ENCODE assay signal across 14 cellular contexts in the genomic region with DNA sequence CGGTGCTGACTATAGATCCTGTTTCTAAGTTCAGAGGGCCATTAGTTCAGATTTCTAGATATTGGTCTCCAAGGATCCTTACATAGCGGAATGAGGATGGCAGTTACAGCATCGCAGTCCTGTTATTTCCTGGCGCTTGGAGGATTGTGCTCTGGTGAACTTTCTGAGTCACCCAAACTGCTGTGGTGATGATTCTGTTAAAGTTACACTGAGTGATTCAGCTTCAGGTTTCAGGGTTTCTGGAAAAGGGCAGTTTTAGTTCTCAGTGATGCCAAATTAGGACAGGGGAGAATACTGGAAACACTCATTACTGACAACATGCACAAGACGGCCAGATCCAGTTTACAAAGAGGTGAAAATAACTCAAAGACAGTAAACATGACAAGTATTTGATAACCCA. TPM values are rescaled to one million over a fixed set of nuclear protein-coding genes. Genes with fewer than 3 reads are reported as not detected.
DNase-seq lines count a peak whose midpoint lies in the region; ATAC-seq lines count a peak whose summit lies in the region.
"Had no signal": no experiment of that assay in that cellular context is flagged by ENCODE, and none has a peak within 500 bp of the region (broad histone marks: within the 10 kb centered on the region; RNA-seq: fewer than 3 reads in every experiment).

No MANE protein-coding gene starts in this region.

- intact Hi-C loops in activated naive CD4-positive, alpha-beta T cell treated with anti-CD3 and anti-CD28 coated beads for 36 hours (cut with micrococcal nuclease) = no loop called here

- no peaks in the 10 kb centered on the region for H3K9me3 Mint-ChIP-seq in activated naive CD4-positive, alpha-beta T cell treated with anti-CD3 and anti-CD28 coated beads for 36 hours
- H3K9me3 Mint-ChIP-seq in stimulated activated naive B cell treated with anti-CD40 and anti-IgM and Interleukin-4, amounts not matched to agents 10 μg/mL and 1 μg/mL and 100 μg/mL, for 72 hours = no peaks in the 10 kb centered on the region
- H3K9me3 Mint-ChIP-seq: activated naive CD4-positive, alpha-beta T cell treated with anti-CD3 and anti-CD28 coated beads, Interleukin-2, amount 50 U/mL, for 24 hours; CD4-positive, CD25-positive, alpha-beta regulatory T cell; IgD-negative memory B cell; naive B cell had no signal

- peak; percentile 36 to 56 for ATAC-seq in stimulated activated naive B cell treated with anti-CD40 and anti-IgM and Interleukin-4, amounts not matched to agents 10 μg/mL and 1 μg/mL and 100 μg/mL, for 72 hours (replicated peaks)
- ATAC-seq in HG03159 (IDR thresholded peaks at IDR 0.05; ENCODE audit: unreplicated experiment) (no peak), GM19467 (IDR thresholded peaks at IDR 0.05; ENCODE audit: unreplicated experiment) (no peak), GM19023 (IDR thresholded peaks at IDR 0.05; ENCODE audit: unreplicated experiment) (no peak)

- no peaks in the 10 kb centered on the region for H3K27me3 ChIP-seq in MG63

- DNase-seq in activated naive CD4-positive, alpha-beta T cell treated with anti-CD3 and anti-CD28 coated beads for 36 hours = peak; percentile 29
- DNase-seq in activated naive CD4-positive, alpha-beta T cell (lab: John Stamatoyannopoulos, UW) = no peak
- DNase-seq in MG63 (peak; percentile 46), dedifferentiated amniotic fluid mesenchymal stem cell (ENCODE audit: extremely low spot score) (peak; percentile 73)
- no peak for DNase-seq in stimulated activated naive B cell treated with anti-CD40 and anti-IgM and Interleukin-4, amounts not matched to agents 10 μg/mL and 1 μg/mL and 100 μg/mL, for 72 hours
- DNase-seq: CD4-positive, CD25-positive, alpha-beta regulatory T cell; naive B cell; NCI-H774 had no signal

- no peaks in the 10 kb centered on the region for H3K9me3 ChIP-seq in MG63

- H3K4me3 Mint-ChIP-seq in activated naive CD4-positive, alpha-beta T cell treated with anti-CD3 and anti-CD28 coated beads for 36 hours = no peak overlapping the region
- H3K4me3 Mint-ChIP-seq in stimulated activated naive B cell treated with anti-CD40 and anti-IgM and Interleukin-4, amounts not matched to agents 10 μg/mL and 1 μg/mL and 100 μg/mL, for 72 hours = no peak overlapping the region
- H3K4me3 Mint-ChIP-seq: activated naive CD4-positive, alpha-beta T cell treated with anti-CD3 and anti-CD28 coated beads, Interleukin-2, amount 50 U/mL, for 24 hours; IgD-negative memory B cell; naive B cell had no signal

- no peak overlapping the region for H3K4me3 ChIP-seq in MG63

- H3K27ac Mint-ChIP-seq in activated naive CD4-positive, alpha-beta T cell treated with anti-CD3 and anti-CD28 coated beads for 36 hours = no peak overlapping the region
- H3K27ac Mint-ChIP-seq in stimulated activated naive B cell treated with anti-CD40 and anti-IgM and Interleukin-4, amounts not matched to agents 10 μg/mL and 1 μg/mL and 100 μg/mL, for 72 hours = no peak overlapping the region
- H3K27ac Mint-ChIP-seq: activated naive CD4-positive, alpha-beta T cell treated with anti-CD3 and anti-CD28 coated beads, Interleukin-2, amount 50 U/mL, for 24 hours; CD4-positive, CD25-positive, alpha-beta regulatory T cell; IgD-negative memory B cell; naive B cell had no signal

- no peaks in the 10 kb centered on the region for H3K36me3 ChIP-seq in MG63

- peaks cover 4% of the 10 kb centered on the region for H3K27me3 Mint-ChIP-seq in activated naive CD4-positive, alpha-beta T cell treated with anti-CD3 and anti-CD28 coated beads for 36 hours (ENCODE audit: low read depth)
- peaks cover 40 to 52% of the 10 kb centered on the region in 2 donors for H3K27me3 Mint-ChIP-seq in stimulated activated naive B cell treated with anti-CD40 and anti-IgM and Interleukin-4, amounts not matched to agents 10 μg/mL and 1 μg/mL and 100 μg/mL, for 72 hours

- peaks cover 10% of the 10 kb centered on the region for H3K4me1 Mint-ChIP-seq in activated naive CD4-positive, alpha-beta T cell treated with anti-CD3 and anti-CD28 coated beads for 36 hours (ENCODE audit: low read depth)
- peaks cover 10 to 12% of the 10 kb centered on the region in 2 donors for H3K4me1 Mint-ChIP-seq in stimulated activated naive B cell treated with anti-CD40 and anti-IgM and Interleukin-4, amounts not matched to agents 10 μg/mL and 1 μg/mL and 100 μg/mL, for 72 hours
- H3K4me1 Mint-ChIP-seq: activated naive CD4-positive, alpha-beta T cell treated with anti-CD3 and anti-CD28 coated beads, Interleukin-2, amount 50 U/mL, for 24 hours had no signal

- CTCF ChIA-PET in activated naive CD4-positive, alpha-beta T cell treated with anti-CD3 and anti-CD28 coated beads for 36 hours (lab: Charles Lee) = interaction anchor here (11.1 kb wide), 1 partner anchor 103 kb away, joined by 115 read pairs; no protein-coding TSS in a partner anchor

- no peaks in the 10 kb centered on the region for H3K36me3 Mint-ChIP-seq in activated naive CD4-positive, alpha-beta T cell treated with anti-CD3 and anti-CD28 coated beads for 36 hours (ENCODE audit: low read depth)
- H3K36me3 Mint-ChIP-seq in stimulated activated naive B cell treated with anti-CD40 and anti-IgM and Interleukin-4, amounts not matched to agents 10 μg/mL and 1 μg/mL and 100 μg/mL, for 72 hours = no peaks in the 10 kb centered on the region
- H3K36me3 Mint-ChIP-seq: activated naive CD4-positive, alpha-beta T cell treated with anti-CD3 and anti-CD28 coated beads, Interleukin-2, amount 50 U/mL, for 24 hours; CD4-positive, CD25-positive, alpha-beta regulatory T cell; IgD-negative memory B cell; naive B cell had no signal

RNA-seq across cellular contexts. Expression of gene ANKRD62, which starts 52.1 kb away (rescaled TPM):
- not detected for total RNA-seq in activated naive CD4-positive, alpha-beta T cell treated with anti-CD3 and anti-CD28 coated beads for 36 hours
- not detected in 2 replicates for total RNA-seq in MG63 (2014; rRNA removed; shearing (Covaris generic); ENCODE audit: low replicate concordance)
- total RNA-seq: CD4-positive, CD25-positive, alpha-beta regulatory T cell; frontal cortex had no signal

Comparison
In these comparisons a context has a peak if more than half of its experiments do, and no peak if none do; other contexts are left out.
1. DNase-seq: peak in activated naive CD4-positive, alpha-beta T cell treated with anti-CD3 and anti-CD28 coated beads for 36 hours (single experiment), MG63 (single experiment) and dedifferentiated amniotic fluid mesenchymal stem cell (single experiment); none in activated naive CD4-positive, alpha-beta T cell (0 of 4) and stimulated activated naive B cell treated with anti-CD40 and anti-IgM and Interleukin-4, amounts not matched to agents 10 μg/mL and 1 μg/mL and 100 μg/mL, for 72 hours (single experiment).
2. ATAC-seq: peak in stimulated activated naive B cell treated with anti-CD40 and anti-IgM and Interleukin-4, amounts not matched to agents 10 μg/mL and 1 μg/mL and 100 μg/mL, for 72 hours (2 of 2); none in HG03159 (single experiment), GM19467 (single experiment) and GM19023 (single experiment).